8 cellular contexts compared by ENCODE assay signal in genomic region chr9:109117856-109118801, GRCh38. TPM values are rescaled to one million over a fixed set of nuclear protein-coding genes. Genes with fewer than 3 reads are reported as not detected.
DNase-seq lines count a peak whose midpoint lies in the region; ATAC-seq and TF ChIP-seq lines count a peak whose summit lies in the region.

No MANE protein-coding gene starts in this region.

- H3K36me3 ChIP-seq in GM23338 (ENCODE audit: insufficient read depth) (no peaks in the 10 kb centered on the region), PC-9 (ENCODE audit: low read depth) (0 out of 2 replicates have a peak, but pooled peaks cover 10% of the 10 kb centered on the region), psoas muscle (ENCODE audit: insufficient read depth in 1 of 2, low read depth in 1 of 2) (no peaks in the 10 kb centered on the region)

- H3K27ac Mint-ChIP-seq in GM23338 (peak overlapping the region; percentile 94), glutamatergic neuron (ENCODE audit: unreplicated experiment) (peak overlapping the region; percentile 72)
- peak overlapping the region; percentile 83 for H3K27ac Mint-ChIP-seq in activated T-helper 2 cell treated with anti-CD3 and anti-CD28 coated beads, Interferon-gamma antibody, Interleukin-2, Interleukin-4, amounts not matched to agents 10 μg/mL and 5 μg/mL and 100 μg/mL, durations not matched to agents 14 hours and 24 hours and 36 hours

- CTCF ChIA-PET in PC-9 (lab: Charles Lee), result interaction anchor here (0.5 to 0.6 kb wide), 3 partner anchors 68 to 350 kb away, joined by 3 read pairs; no protein-coding TSS in a partner anchor

- H3K27ac ChIP-seq in GM23338 (ENCODE audit: low read depth), result peak overlapping the region; percentile 85; the same call in 1 of the 2 replicates
- H3K27ac ChIP-seq in PC-9, result peak overlapping the region; percentile 38
- peak overlapping the region; percentile 86 for H3K27ac ChIP-seq in psoas muscle

- H3K9me3 ChIP-seq in PC-9 (ENCODE audit: insufficient read depth, low read depth), result no peaks in the 10 kb centered on the region
- H3K9me3 ChIP-seq in psoas muscle, result no peaks in the 10 kb centered on the region

- peak overlapping the region; percentile 97 for H3K4me3 Mint-ChIP-seq in GM23338
- H3K4me3 Mint-ChIP-seq in activated T-helper 2 cell treated with anti-CD3 and anti-CD28 coated beads, Interferon-gamma antibody, Interleukin-2, Interleukin-4, amounts not matched to agents 10 μg/mL and 5 μg/mL and 100 μg/mL, durations not matched to agents 14 hours and 24 hours and 36 hours (ENCODE audit: low read depth), result peak overlapping the region; percentile 84
- peak overlapping the region; percentile 95 for H3K4me3 Mint-ChIP-seq in glutamatergic neuron (ENCODE audit: unreplicated experiment)

- no peak for TF ChIP-seq CTCF in GM23338 (conservative IDR thresholded peaks at IDR 0.05; ENCODE audit: low read depth in 2 of 2)
- TF ChIP-seq CTCF in PC-9 (conservative IDR thresholded peaks at IDR 0.05), result no peak
- TF ChIP-seq CTCF in glutamatergic neuron (IDR thresholded peaks at IDR 0.05; ENCODE audit: partially characterized antibody, unreplicated experiment), result no peak
- TF ChIP-seq CTCF in psoas muscle (IDR thresholded peaks at IDR 0.05), result no peak

- H3F3A ChIP-seq in GM23338 (replicated peaks; ENCODE audit: low read depth) (no peaks in the 10 kb centered on the region), PC-9 (ENCODE audit: insufficient read depth, low read depth) (peaks cover 7% of the 10 kb centered on the region; the same call in 1 of the 2 replicates)

- peaks cover 56% of the 10 kb centered on the region for H3K4me1 ChIP-seq in GM23338 (ENCODE audit: insufficient read depth)
- H3K4me1 ChIP-seq in PC-9 (replicated peaks; ENCODE audit: insufficient read depth), result peaks cover 50% of the 10 kb centered on the region
- peaks cover 50% of the 10 kb centered on the region for H3K4me1 ChIP-seq in psoas muscle

- DNase-seq in GM23338 (ENCODE audit: low spot score) (peak; percentile 34), PC-9 (peak in 1 of 2 experiments; percentile 75), glutamatergic neuron (no peak), psoas muscle (peak; percentile 29 to 63), UCSD-AML1 (lab: John Stamatoyannopoulos, UW; ENCODE audit: unreplicated experiment) (no peak)
- peak; percentile 50 for DNase-seq in activated T-helper 2 cell treated with anti-CD3 and anti-CD28 coated beads, Interferon-gamma antibody, Interleukin-2, Interleukin-4, amounts not matched to agents 10 μg/mL and 5 μg/mL and 100 μg/mL, durations not matched to agents 14 hours and 24 hours and 36 hours (ENCODE audit: low spot score)

- H3K4me3 ChIP-seq in GM23338, result peak overlapping the region; percentile 82
- peak overlapping the region; percentile 81 for H3K4me3 ChIP-seq in PC-9
- H3K4me3 ChIP-seq in psoas muscle, result peak overlapping the region; percentile 89

- H3K27me3 ChIP-seq in GM23338 (ENCODE audit: insufficient read depth) (no peaks in the 10 kb centered on the region), PC-9 (ENCODE audit: insufficient read depth, low read depth) (no peaks in the 10 kb centered on the region), psoas muscle (ENCODE audit: insufficient read depth in 3 of 3, low read length in 2 of 3) (no peaks in the 10 kb centered on the region)

- no TSS peak for BruUV-seq in PC-9 (replicated peaks; lab: Mats Ljungman, UMichigan)

- no peak overlapping the region for H2AFZ ChIP-seq in GM23338
- peak overlapping the region; percentile 89; the same call in 1 of the 2 replicates for H2AFZ ChIP-seq in PC-9

- H3K27me3 Mint-ChIP-seq in GM23338 (ENCODE audit: insufficient read depth, low read depth, poor library complexity) (peaks cover 4% of the 10 kb centered on the region), glutamatergic neuron (ENCODE audit: unreplicated experiment) (peaks cover 4% of the 10 kb centered on the region)
- H3K27me3 Mint-ChIP-seq in activated T-helper 2 cell treated with anti-CD3 and anti-CD28 coated beads, Interferon-gamma antibody, Interleukin-2, Interleukin-4, amounts not matched to agents 10 μg/mL and 5 μg/mL and 100 μg/mL, durations not matched to agents 14 hours and 24 hours and 36 hours (ENCODE audit: low read depth), result no peaks in the 10 kb centered on the region

- POLR2A ChIA-PET in PC-9 (lab: Charles Lee; ENCODE audit: unreplicated experiment), result interaction anchor here (0.5 to 0.6 kb wide), 5 partner anchors 8 to 335 kb away, joined by 3 to 14 read pairs (median 4); no protein-coding TSS in a partner anchor

- H3K36me3 Mint-ChIP-seq in GM23338 (ENCODE audit: low read depth), result peaks cover 10% of the 10 kb centered on the region
- peaks cover 40% of the 10 kb centered on the region for H3K36me3 Mint-ChIP-seq in activated T-helper 2 cell treated with anti-CD3 and anti-CD28 coated beads, Interferon-gamma antibody, Interleukin-2, Interleukin-4, amounts not matched to agents 10 μg/mL and 5 μg/mL and 100 μg/mL, durations not matched to agents 14 hours and 24 hours and 36 hours (ENCODE audit: low read depth)
- H3K36me3 Mint-ChIP-seq in glutamatergic neuron (ENCODE audit: unreplicated experiment), result no peaks in the 10 kb centered on the region

- H3K79me2 ChIP-seq in GM23338 (replicated peaks; ENCODE audit: insufficient read depth) (peaks cover 61% of the 10 kb centered on the region), PC-9 (ENCODE audit: low read depth) (peaks cover 67% of the 10 kb centered on the region)

- no peaks in the 10 kb centered on the region for H3K9me3 Mint-ChIP-seq in GM23338
- no peaks in the 10 kb centered on the region for H3K9me3 Mint-ChIP-seq in activated T-helper 2 cell treated with anti-CD3 and anti-CD28 coated beads, Interferon-gamma antibody, Interleukin-2, Interleukin-4, amounts not matched to agents 10 μg/mL and 5 μg/mL and 100 μg/mL, durations not matched to agents 14 hours and 24 hours and 36 hours
- H3K9me3 Mint-ChIP-seq in glutamatergic neuron (ENCODE audit: unreplicated experiment), result peaks cover 7% of the 10 kb centered on the region

- ATAC-seq in GM23338, result no peak
- peak; percentile 20 to 49 (median 35) for ATAC-seq in psoas muscle
- no peak for ATAC-seq in GM21619 (IDR thresholded peaks at IDR 0.05; ENCODE audit: unreplicated experiment)
- no peak for ATAC-seq in GM18873 (IDR thresholded peaks at IDR 0.05; ENCODE audit: low FRiP score, unreplicated experiment)

- H3K4me1 Mint-ChIP-seq in GM23338, result peaks cover 51% of the 10 kb centered on the region
- H3K4me1 Mint-ChIP-seq in activated T-helper 2 cell treated with anti-CD3 and anti-CD28 coated beads, Interferon-gamma antibody, Interleukin-2, Interleukin-4, amounts not matched to agents 10 μg/mL and 5 μg/mL and 100 μg/mL, durations not matched to agents 14 hours and 24 hours and 36 hours (ENCODE audit: low read depth), result peaks cover 46% of the 10 kb centered on the region
- peaks cover 8% of the 10 kb centered on the region for H3K4me1 Mint-ChIP-seq in glutamatergic neuron (ENCODE audit: low read depth, unreplicated experiment)

- H3K4me2 ChIP-seq in GM23338 (peak overlapping the region; percentile 92), PC-9 (peak overlapping the region; percentile 85)

- 27 to 40% (median 32%) methylated on average over 14 of the region's 14 CpGs for WGBS in psoas muscle, 3 donors

- H4K20me1 ChIP-seq in GM23338 (replicated peaks; ENCODE audit: insufficient read depth) (peaks cover 49% of the 10 kb centered on the region), PC-9 (ENCODE audit: insufficient read depth) (peaks cover 20% of the 10 kb centered on the region)

- intact Hi-C loops in PC-9 (cut with micrococcal nuclease; ENCODE audit: unreplicated experiment), result loop anchor here (1.0 to 5.0 kb wide), 2 partner anchors 53 to 199 kb away; no protein-coding TSS in a partner anchor
- intact Hi-C loops in activated T-helper 2 cell treated with anti-CD3 and anti-CD28 coated beads, Interferon-gamma antibody, Interleukin-2, Interleukin-4, amounts not matched to agents 10 μg/mL and 5 μg/mL and 100 μg/mL, durations not matched to agents 14 hours and 24 hours and 36 hours (cut with micrococcal nuclease), result loop anchor here (1.0 to 10.0 kb wide), 3 partner anchors 17 to 1833 kb away; partner anchors contain the start of genes RAD23B and TXN
- intact Hi-C loops in psoas muscle (cut with DNase I), result no loop called here

- H3K9me2 ChIP-seq in GM23338 (ENCODE audit: insufficient read depth) (no peaks in the 10 kb centered on the region), PC-9 (ENCODE audit: insufficient read depth) (no peaks in the 10 kb centered on the region; the same call in 1 of the 2 replicates)

TF ChIP-seq in GM23338, 12 proteins besides CTCF, POLR2A, EP300 and RAD21:
- TF ChIP-seq POLR2AphosphoS5 (IDR thresholded peaks at IDR 0.05; ENCODE audit: low read depth) (0 out of 2 replicates have a peak, but pooled peaks have one; percentile 2), ETS1 (IDR thresholded peaks at IDR 0.05) (no peak)

RNA-seq across cellular contexts. Expression of gene TMEM245, which starts 1.6 kb away (rescaled TPM):
- 61.3 and 64.1 TPM in 2 replicates for total RNA-seq in GM23338 (2014; rRNA removed; shearing (Covaris generic))
- polyA plus RNA-seq in GM23338 (2016; fragmentation: Nextera tagmentation; extraction: Ambion mirVana) (14.8 and 17.3 TPM in 2 replicates), psoas muscle (10 to 100 TPM in 2 of 3 donors, 1 to 10 TPM in 1; 6.0 to 58.0 (median 16.8) TPM)
- total RNA-seq in PC-9 (2021) (58.7 and 60.3 TPM in 2 replicates), glutamatergic neuron (ENCODE audit: unreplicated experiment) (26.5 TPM), psoas muscle (10 to 100 TPM; 32.4 to 77.8 (median 44.3) TPM)
- 24.0 and 25.8 TPM in 2 replicates for total RNA-seq in activated T-helper 2 cell treated with anti-CD3 and anti-CD28 coated beads, Interferon-gamma antibody, Interleukin-2, Interleukin-4, amounts not matched to agents 10 μg/mL and 5 μg/mL and 100 μg/mL, durations not matched to agents 14 hours and 24 hours and 36 hours

RNA-seq across cellular contexts. Expression of gene FRRS1L, which starts 48.9 kb away (rescaled TPM):
- total RNA-seq in GM23338 (2014; rRNA removed; shearing (Covaris generic)), result 0.78 and 1.1 TPM in 2 replicates
- polyA plus RNA-seq in GM23338 (2016; fragmentation: Nextera tagmentation; extraction: Ambion mirVana) (0.37 and 0.54 TPM in 2 replicates), psoas muscle (under 1 TPM in 2 of 3 donors, not detected in 1; under 0.01 to 0.01 TPM)
- total RNA-seq in PC-9 (2021) (not detected in 2 replicates), glutamatergic neuron (ENCODE audit: unreplicated experiment) (4.4 TPM), psoas muscle (under 1 TPM in 1 of 4 donors, not detected in 3; 0.04 TPM)
- not detected in 2 replicates for total RNA-seq in activated T-helper 2 cell treated with anti-CD3 and anti-CD28 coated beads, Interferon-gamma antibody, Interleukin-2, Interleukin-4, amounts not matched to agents 10 μg/mL and 5 μg/mL and 100 μg/mL, durations not matched to agents 14 hours and 24 hours and 36 hours

Comparison
In these comparisons a context has a peak if more than half of its experiments do, and no peak if none do; other contexts are left out.
1. ATAC-seq: peak in psoas muscle (4 of 4); none in GM23338 (single experiment), GM21619 (single experiment) and GM18873 (single experiment).
2. DNase-seq: peak in GM23338 (single experiment), activated T-helper 2 cell treated with anti-CD3 and anti-CD28 coated beads, Interferon-gamma antibody, Interleukin-2, Interleukin-4, amounts not matched to agents 10 μg/mL and 5 μg/mL and 100 μg/mL, durations not matched to agents 14 hours and 24 hours and 36 hours (single experiment) and psoas muscle (2 of 2); none in glutamatergic neuron (single experiment) and UCSD-AML1 (single experiment).
3. intact Hi-C loops: an anchor here in PC-9 (1.0 to 5.0 kb wide) and activated T-helper 2 cell treated with anti-CD3 and anti-CD28 coated beads, Interferon-gamma antibody, Interleukin-2, Interleukin-4, amounts not matched to agents 10 μg/mL and 5 μg/mL and 100 μg/mL, durations not matched to agents 14 hours and 24 hours and 36 hours (1.0 to 10.0 kb wide); none called in psoas muscle.
4. Peak in every context shown above with its lines, with median percentiles within 50 percentile points of each other: H3K27ac ChIP-seq, H3K4me3 ChIP-seq, H3K27ac Mint-ChIP-seq and H3K4me3 Mint-ChIP-seq.